In genomic region chr20:19661717-19662637, GRCh38 we compare ENCODE assay signal across 8 cellular contexts.
DNase-seq lines count a peak whose midpoint lies in the region; ATAC-seq and TF ChIP-seq lines count a peak whose summit lies in the region.

No MANE protein-coding gene starts in this region.

- no peaks in the 10 kb centered on the region for H3K27me3 ChIP-seq in Loucy (ENCODE audit: insufficient read depth, low read length, poor library complexity, severe bottlenecking)
- H3K27me3 ChIP-seq in Peyer's patch: no peaks in the 10 kb centered on the region
- peaks cover 0 to 34% (median 12%) of the 10 kb centered on the region in 7 donors for H3K27me3 ChIP-seq in heart right ventricle

- peaks cover 4% of the 10 kb centered on the region for H3K4me1 Mint-ChIP-seq in activated naive CD4-positive, alpha-beta T cell treated with anti-CD3 and anti-CD28 coated beads, Interleukin-2, amount 10 ng/mL, durations not matched to agents 7 days and 5 days
- peaks cover 9% of the 10 kb centered on the region for H3K4me1 Mint-ChIP-seq in progenitor cell of endocrine pancreas (ENCODE audit: low read depth)

- intact Hi-C loops in heart right ventricle (cut with DNase I): loop anchor here (1.0 to 10.0 kb wide), 16 partner anchors 33 to 1247 kb away; partner anchors contain the start of gene DTD1 (in 1 of the 10)

- no peak overlapping the region for H3K4me3 Mint-ChIP-seq in activated naive CD4-positive, alpha-beta T cell treated with anti-CD3 and anti-CD28 coated beads, Interleukin-2, amount 10 ng/mL, durations not matched to agents 7 days and 5 days
- no peak overlapping the region for H3K4me3 Mint-ChIP-seq in progenitor cell of endocrine pancreas (ENCODE audit: low read depth)

- no peak overlapping the region for H3K27ac Mint-ChIP-seq in activated naive CD4-positive, alpha-beta T cell treated with anti-CD3 and anti-CD28 coated beads, Interleukin-2, amount 10 ng/mL, durations not matched to agents 7 days and 5 days
- no peak overlapping the region for H3K27ac Mint-ChIP-seq in progenitor cell of endocrine pancreas

- DNase-seq in AG08396 (ENCODE audit: low spot score): peak; percentile 70
- DNase-seq in Peyer's patch: peak; percentile 47 to 82 (median 62)
- DNase-seq in activated naive CD4-positive, alpha-beta T cell treated with anti-CD3 and anti-CD28 coated beads, Interleukin-2, amount 10 ng/mL, durations not matched to agents 7 days and 5 days: peak; percentile 61
- DNase-seq in heart right ventricle: peak; percentile 40 to 53
- peak; percentile 52 for DNase-seq in progenitor cell of endocrine pancreas (ENCODE audit: low spot score, unreplicated experiment)

- H3K36me3 ChIP-seq in Loucy (ENCODE audit: insufficient read depth, low read length) (no peaks in the 10 kb centered on the region), Peyer's patch (no peaks in the 10 kb centered on the region), heart right ventricle (no peaks in the 10 kb centered on the region)

- H3K4me1 ChIP-seq in Loucy (ENCODE audit: insufficient read depth, low read length, poor library complexity, severe bottlenecking) (peaks cover 4% of the 10 kb centered on the region), Peyer's patch (no peaks in the 10 kb centered on the region), heart right ventricle (peaks cover 0 to 7% (median 5%) of the 10 kb centered on the region in 9 donors)

- no peak overlapping the region for H3K9ac ChIP-seq in Loucy (ENCODE audit: low read depth, low read length, poor library complexity, severe bottlenecking)

- no peaks in the 10 kb centered on the region for H3F3A ChIP-seq in Loucy (ENCODE audit: low read depth)

- ATAC-seq in GM18502 (IDR thresholded peaks at IDR 0.05; ENCODE audit: poor library complexity, unreplicated experiment): peak; percentile 57
- ATAC-seq in heart right ventricle: peak; percentile 71 to 83 (median 80)
- ATAC-seq in HG03139 (IDR thresholded peaks at IDR 0.05; ENCODE audit: unreplicated experiment): no peak

- H3K4me2 ChIP-seq in Loucy (ENCODE audit: low read depth, low read length, poor library complexity, severe bottlenecking): no peak overlapping the region

- no peaks in the 10 kb centered on the region for H3K9me2 ChIP-seq in Loucy (replicated peaks; ENCODE audit: low read depth, low read length)

- no peaks in the 10 kb centered on the region for H3K9me3 Mint-ChIP-seq in activated naive CD4-positive, alpha-beta T cell treated with anti-CD3 and anti-CD28 coated beads, Interleukin-2, amount 10 ng/mL, durations not matched to agents 7 days and 5 days
- no peaks in the 10 kb centered on the region for H3K9me3 Mint-ChIP-seq in progenitor cell of endocrine pancreas (ENCODE audit: low read depth)

- H4K20me1 ChIP-seq in Loucy (ENCODE audit: insufficient read depth, low read length, poor library complexity, severe bottlenecking): no peaks in the 10 kb centered on the region

- 43 to 47% methylated on average over 19 of the region's 19 CpGs for WGBS in heart right ventricle, 2 donors

- peak; percentile 99 for TF ChIP-seq CTCF in Loucy (conservative IDR thresholded peaks at IDR 0.05; ENCODE audit: low read length)
- TF ChIP-seq CTCF in Peyer's patch (IDR thresholded peaks at IDR 0.05): peak; percentile 83 to 97 (median 94)
- TF ChIP-seq CTCF in heart right ventricle (IDR thresholded peaks at IDR 0.05): peak; percentile 94 to 99 (median 97)
- TF ChIP-seq CTCF in progenitor cell of endocrine pancreas (IDR thresholded peaks at IDR 0.05; ENCODE audit: unreplicated experiment): peak; percentile 97

- H3K79me2 ChIP-seq in Loucy (ENCODE audit: insufficient read depth, low read length): no peaks in the 10 kb centered on the region

- H3K4me3 ChIP-seq in Loucy (ENCODE audit: low read length, poor library complexity, severe bottlenecking) (no peak overlapping the region), Peyer's patch (no peak overlapping the region), heart right ventricle (no peak overlapping the region)

- H3K27ac ChIP-seq in Peyer's patch: no peak overlapping the region
- H3K27ac ChIP-seq in heart right ventricle: no peak overlapping the region

- no peak overlapping the region for H2AFZ ChIP-seq in Loucy (ENCODE audit: low read length)

- H3K9me3 ChIP-seq in Loucy (ENCODE audit: insufficient read depth, low read depth, low read length): no peaks in the 10 kb centered on the region
- no peaks in the 10 kb centered on the region for H3K9me3 ChIP-seq in Peyer's patch
- no peaks in the 10 kb centered on the region for H3K9me3 ChIP-seq in heart right ventricle

- no peak for TF ChIP-seq POLR2A in Peyer's patch (IDR thresholded peaks at IDR 0.05)

- H3K36me3 Mint-ChIP-seq in activated naive CD4-positive, alpha-beta T cell treated with anti-CD3 and anti-CD28 coated beads, Interleukin-2, amount 10 ng/mL, durations not matched to agents 7 days and 5 days: no peaks in the 10 kb centered on the region
- H3K36me3 Mint-ChIP-seq in progenitor cell of endocrine pancreas (ENCODE audit: insufficient read depth): no peaks in the 10 kb centered on the region

- CTCF ChIA-PET in activated naive CD4-positive, alpha-beta T cell treated with anti-CD3 and anti-CD28 coated beads, Interleukin-2, amount 10 ng/mL, durations not matched to agents 7 days and 5 days (lab: Charles Lee): interaction anchor here (0.7 to 3.3 kb wide), 11 partner anchors 11 to 1029 kb away, joined by 3 to 34 read pairs (median 4); partner anchors contain the start of gene SLC24A3

- peaks cover 20% of the 10 kb centered on the region for H3K27me3 Mint-ChIP-seq in activated naive CD4-positive, alpha-beta T cell treated with anti-CD3 and anti-CD28 coated beads, Interleukin-2, amount 10 ng/mL, durations not matched to agents 7 days and 5 days
- H3K27me3 Mint-ChIP-seq in progenitor cell of endocrine pancreas: peaks cover 35% of the 10 kb centered on the region
